In genomic region chr10:110805292-110805691, GRCh38 we compare ENCODE assay signal across 25 cellular contexts.
DNase-seq lines count a peak whose midpoint lies in the region; ATAC-seq and TF ChIP-seq lines count a peak whose summit lies in the region.
"Had no signal": no experiment of that assay in that cellular context is flagged by ENCODE, and none has a peak within 500 bp of the region (broad histone marks: within the 10 kb centered on the region; RNA-seq: fewer than 3 reads in every experiment).

No MANE protein-coding gene starts in this region.

- POLR2A ChIA-PET in activated naive CD8-positive, alpha-beta T cell treated with anti-CD3 and anti-CD28 coated beads, Interleukin-2, amount 10 ng/mL, durations not matched to agents 7 days and 5 days (lab: Charles Lee): no interaction called here

- no peaks in the 10 kb centered on the region for H4K20me1 ChIP-seq in hepatocyte (ENCODE audit: insufficient read depth, poor library complexity, severe bottlenecking)

- H2AFZ ChIP-seq in hepatocyte: no peak overlapping the region

- no peak overlapping the region for H3K4me2 ChIP-seq in hepatocyte

- H3K9me3 Mint-ChIP-seq in activated naive CD8-positive, alpha-beta T cell treated with anti-CD3 and anti-CD28 coated beads, Interleukin-2, amount 10 ng/mL, durations not matched to agents 7 days and 5 days: peaks cover 2% of the 10 kb centered on the region
- no peaks in the 10 kb centered on the region for H3K9me3 Mint-ChIP-seq in activated naive CD8-positive, alpha-beta T cell treated with anti-CD3 and anti-CD28 coated beads, Interleukin-2, amount 50 U/mL, for 24 hours
- H3K9me3 Mint-ChIP-seq in activated naive CD4-positive, alpha-beta T cell treated with anti-CD3 and anti-CD28 coated beads, Interleukin-2, amount 50 U/mL, for 72 hours: peaks cover 0 to 8% of the 10 kb centered on the region in 2 donors
- H3K9me3 Mint-ChIP-seq: activated T-cell treated with anti-CD3 and anti-CD28 coated beads, Interleukin-2, amount 50 U/mL, for 4 hours; dendritic cell treated with granulocyte-macrophage colony-stimulating factor and Interleukin-4, amounts not matched to agents 40 ng/mL and 50 ng/mL, for 4 days; IgD-negative memory B cell had no signal

- 75% methylated on average over 5 of the region's 5 CpGs for WGBS in hepatocyte (ENCODE audit: low lambda C conversion rate, missing lambda C conversion rate)
- 77 to 79% methylated on average over 2 to 5 of the region's 5 CpGs for WGBS in transverse colon (ENCODE audit: low coverage in 1 of 2), 2 donors

- no peak for TF ChIP-seq POLR2A in transverse colon (IDR thresholded peaks at IDR 0.05)

- H3K27ac Mint-ChIP-seq in activated naive CD8-positive, alpha-beta T cell treated with anti-CD3 and anti-CD28 coated beads, Interleukin-2, amount 10 ng/mL, durations not matched to agents 7 days and 5 days: peak overlapping the region; percentile 80
- no peak overlapping the region for H3K27ac Mint-ChIP-seq in activated naive CD8-positive, alpha-beta T cell treated with anti-CD3 and anti-CD28 coated beads, Interleukin-2, amount 50 U/mL, for 24 hours
- no peak overlapping the region for H3K27ac Mint-ChIP-seq in activated naive CD4-positive, alpha-beta T cell treated with anti-CD3 and anti-CD28 coated beads, Interleukin-2, amount 50 U/mL, for 72 hours
- H3K27ac Mint-ChIP-seq: dendritic cell treated with granulocyte-macrophage colony-stimulating factor and Interleukin-4, amounts not matched to agents 40 ng/mL and 50 ng/mL, for 4 days had no signal

- H3K27me3 Mint-ChIP-seq in activated naive CD8-positive, alpha-beta T cell treated with anti-CD3 and anti-CD28 coated beads, Interleukin-2, amount 10 ng/mL, durations not matched to agents 7 days and 5 days: no peaks in the 10 kb centered on the region
- no peaks in the 10 kb centered on the region for H3K27me3 Mint-ChIP-seq in activated naive CD8-positive, alpha-beta T cell treated with anti-CD3 and anti-CD28 coated beads, Interleukin-2, amount 50 U/mL, for 24 hours
- H3K27me3 Mint-ChIP-seq: dendritic cell treated with granulocyte-macrophage colony-stimulating factor and Interleukin-4, amounts not matched to agents 40 ng/mL and 50 ng/mL, for 4 days had no signal

- H3K36me3 ChIP-seq in RWPE2 (ENCODE audit: low read depth): no peaks in the 10 kb centered on the region
- H3K36me3 ChIP-seq in hepatocyte (replicated peaks; ENCODE audit: insufficient read depth, low read depth): no peaks in the 10 kb centered on the region
- no peaks in the 10 kb centered on the region for H3K36me3 ChIP-seq in transverse colon
- no peaks in the 10 kb centered on the region for H3K36me3 ChIP-seq in ascending aorta

- TF ChIP-seq EP300 in transverse colon (IDR thresholded peaks at IDR 0.05; ENCODE audit: low read depth): no peak

- H3K4me3 ChIP-seq in RWPE2 (ENCODE audit: severe bottlenecking) (no peak overlapping the region), hepatocyte (no peak overlapping the region), transverse colon (no peak overlapping the region), ascending aorta (no peak overlapping the region)
- H3K4me3 ChIP-seq: lung had no signal

- no peaks in the 10 kb centered on the region for H3K9me2 ChIP-seq in hepatocyte (replicated peaks; ENCODE audit: insufficient read depth)

- H3K27me3 ChIP-seq in RWPE2 (ENCODE audit: insufficient read depth, poor library complexity, severe bottlenecking) (no peaks in the 10 kb centered on the region), hepatocyte (no peaks in the 10 kb centered on the region), transverse colon (no peaks in the 10 kb centered on the region), ascending aorta (no peaks in the 10 kb centered on the region)

- DNase-seq in activated naive CD8-positive, alpha-beta T cell treated with anti-CD3 and anti-CD28 coated beads, Interleukin-2, amount 10 ng/mL, durations not matched to agents 7 days and 5 days: no peak
- no peak for DNase-seq in activated naive CD8-positive, alpha-beta T cell treated with anti-CD3 and anti-CD28 coated beads, Interleukin-2, amount 50 U/mL, for 24 hours
- no peak for DNase-seq in RWPE2 (ENCODE audit: low spot score)
- DNase-seq in hepatocyte (ENCODE audit: low spot score): no peak
- no peak for DNase-seq in transverse colon
- DNase-seq in ascending aorta (ENCODE audit: low spot score in 2 of 2): no peak
- no peak for DNase-seq in activated naive CD4-positive, alpha-beta T cell treated with anti-CD3 and anti-CD28 coated beads, Interleukin-2, amount 50 U/mL, for 72 hours (ENCODE audit: low spot score in 2 of 2)
- DNase-seq: ACHN; activated naive CD4-positive, alpha-beta T cell treated with Interleukin-2 at 50 U/mL for 16 hours; activated T-cell treated with anti-CD3 and anti-CD28 coated beads, Interleukin-2, amount 50 U/mL, for 4 hours; anterior cingulate cortex; C1 segment of cervical spinal cord; caudate nucleus; NCI-H1105 treated with DMSO at 0.1 percent for 48 hours; NCI-H2081; NCI-H345; NCI-H774; SHP77; small intestine; stimulated activated CD4-positive, alpha-beta T cell treated with anti-CD3 and anti-CD28 coated beads, Interleukin-2, amount 100 ng/mL, for 24 hours; substantia nigra had no signal

- ATAC-seq in activated naive CD8-positive, alpha-beta T cell treated with anti-CD3 and anti-CD28 coated beads, Interleukin-2, amount 10 ng/mL, durations not matched to agents 7 days and 5 days (ENCODE audit: low read depth): no peak
- no peak for ATAC-seq in activated naive CD8-positive, alpha-beta T cell treated with anti-CD3 and anti-CD28 coated beads, Interleukin-2, amount 50 U/mL, for 24 hours
- ATAC-seq in RWPE2 (ENCODE audit: low read depth) (0 out of 3 replicates have a peak, but pooled peaks have one; percentile 28), HG02623 (IDR thresholded peaks at IDR 0.05; ENCODE audit: unreplicated experiment) (no peak)
- no peak for ATAC-seq in activated naive CD4-positive, alpha-beta T cell treated with anti-CD3 and anti-CD28 coated beads, Interleukin-2, amount 50 U/mL, for 72 hours
- ATAC-seq: activated T-cell treated with anti-CD3 and anti-CD28 coated beads, Interleukin-2, amount 50 U/mL, for 4 hours had no signal

- no peaks in the 10 kb centered on the region for H3K9me3 ChIP-seq in RWPE2 (ENCODE audit: severe bottlenecking)
- H3K9me3 ChIP-seq in hepatocyte (ENCODE audit: low read depth): no peaks in the 10 kb centered on the region
- no peaks in the 10 kb centered on the region for H3K9me3 ChIP-seq in transverse colon
- no peaks in the 10 kb centered on the region for H3K9me3 ChIP-seq in ascending aorta

- in situ Hi-C loops in transverse colon (cut with MboI; ENCODE audit: low pct_ligation_motif_present in 1 of 4, low pct_unique_long_range_greater_than_20kb in 1 of 4, low sequenced_read_pairs in 3 of 4): loop anchor here in 2 of 4 donors (10.0 kb wide), 2 partner anchors 80 to 90 kb away; no protein-coding TSS in a partner anchor

- H3K36me3 Mint-ChIP-seq in activated naive CD8-positive, alpha-beta T cell treated with anti-CD3 and anti-CD28 coated beads, Interleukin-2, amount 10 ng/mL, durations not matched to agents 7 days and 5 days: peaks cover 4% of the 10 kb centered on the region
- H3K36me3 Mint-ChIP-seq in activated naive CD8-positive, alpha-beta T cell treated with anti-CD3 and anti-CD28 coated beads, Interleukin-2, amount 50 U/mL, for 24 hours (ENCODE audit: low read depth): no peaks in the 10 kb centered on the region
- H3K36me3 Mint-ChIP-seq in activated naive CD4-positive, alpha-beta T cell treated with anti-CD3 and anti-CD28 coated beads, Interleukin-2, amount 50 U/mL, for 72 hours: no peaks in the 10 kb centered on the region

- H3K27ac ChIP-seq in RWPE2 (ENCODE audit: poor library complexity, severe bottlenecking): no peak overlapping the region
- H3K27ac ChIP-seq in hepatocyte: peak overlapping the region; percentile 79
- peak overlapping the region in 3 of 4 donors; percentile 8 to 67 (median 63) for H3K27ac ChIP-seq in transverse colon
- no peak overlapping the region for H3K27ac ChIP-seq in ascending aorta

- no peaks in the 10 kb centered on the region for H3K4me1 ChIP-seq in RWPE2 (ENCODE audit: insufficient read depth, poor library complexity, severe bottlenecking)
- peaks cover 24% of the 10 kb centered on the region for H3K4me1 ChIP-seq in hepatocyte (ENCODE audit: insufficient read depth)
- peaks cover 18 to 53% (median 30%) of the 10 kb centered on the region in 4 donors for H3K4me1 ChIP-seq in transverse colon
- H3K4me1 ChIP-seq in ascending aorta: peaks cover 9 to 23% of the 10 kb centered on the region in 2 donors

- TF ChIP-seq CTCF in RWPE2 (IDR thresholded peaks at IDR 0.05; ENCODE audit: poor library complexity, severe bottlenecking) (no peak), hepatocyte (IDR thresholded peaks at IDR 0.05; ENCODE audit: poor library complexity) (no peak), transverse colon (IDR thresholded peaks at IDR 0.05) (no peak), ascending aorta (IDR thresholded peaks at IDR 0.05) (no peak)

- peaks cover 35% of the 10 kb centered on the region for H3K4me1 Mint-ChIP-seq in activated naive CD8-positive, alpha-beta T cell treated with anti-CD3 and anti-CD28 coated beads, Interleukin-2, amount 10 ng/mL, durations not matched to agents 7 days and 5 days
- peaks cover 33% of the 10 kb centered on the region for H3K4me1 Mint-ChIP-seq in activated naive CD8-positive, alpha-beta T cell treated with anti-CD3 and anti-CD28 coated beads, Interleukin-2, amount 50 U/mL, for 24 hours

- H3K4me3 Mint-ChIP-seq in activated naive CD8-positive, alpha-beta T cell treated with anti-CD3 and anti-CD28 coated beads, Interleukin-2, amount 10 ng/mL, durations not matched to agents 7 days and 5 days: no peak overlapping the region
- no peak overlapping the region for H3K4me3 Mint-ChIP-seq in activated naive CD8-positive, alpha-beta T cell treated with anti-CD3 and anti-CD28 coated beads, Interleukin-2, amount 50 U/mL, for 24 hours
- H3K4me3 Mint-ChIP-seq: activated T-cell treated with anti-CD3 and anti-CD28 coated beads, Interleukin-2, amount 50 U/mL, for 4 hours; dendritic cell treated with granulocyte-macrophage colony-stimulating factor and Interleukin-4, amounts not matched to agents 40 ng/mL and 50 ng/mL, for 4 days had no signal

- peaks cover 3% of the 10 kb centered on the region for H3K79me2 ChIP-seq in hepatocyte

- intact Hi-C loops in transverse colon (cut with DNase I; ENCODE audit: low total_unique reads): no loop called here
- intact Hi-C loops in ascending aorta (cut with DNase I): loop anchor here (2.0 kb wide), 1 partner anchor 14 kb away; no protein-coding TSS in a partner anchor

Comparison
In these comparisons a context has a peak if more than half of its experiments do, and no peak if none do; other contexts are left out.
1. H3K27ac ChIP-seq: peak in hepatocyte (single experiment) and transverse colon (3 of 4); none in RWPE2 (single experiment) and ascending aorta (0 of 2).